ENCODE assay signal across 8 cellular contexts in genomic region chr9:121399883-121400607, GRCh38. TPM values are rescaled to one million over a fixed set of nuclear protein-coding genes. Genes with fewer than 3 reads are reported as not detected.
DNase-seq lines count a peak whose midpoint lies in the region; ATAC-seq and TF ChIP-seq lines count a peak whose summit lies in the region.

No MANE protein-coding gene starts in this region.

- H3K4me3 ChIP-seq in BE2C (ENCODE audit: low read depth, low read length): no peak overlapping the region
- no peak overlapping the region for H3K4me3 ChIP-seq in left ventricle myocardium inferior
- H3K4me3 ChIP-seq in gastrocnemius medialis: no peak overlapping the region

- no peak overlapping the region for H3K27ac ChIP-seq in left ventricle myocardium inferior (replicated peaks)
- H3K27ac ChIP-seq in gastrocnemius medialis: no peak overlapping the region

- intact Hi-C loops in left ventricle myocardium inferior (cut with micrococcal nuclease) (loop anchor here (2.0 kb wide), 1 partner anchor 187 kb away; no protein-coding TSS in a partner anchor), gastrocnemius medialis (cut with DNase I; ENCODE audit: low total_unique reads) (loop anchor here (1.0 kb wide), 2 partner anchors 80 to 187 kb away; no protein-coding TSS in a partner anchor)

- TF ChIP-seq POLR2A in gastrocnemius medialis (IDR thresholded peaks at IDR 0.05): no peak

- H3K36me3 Mint-ChIP-seq in activated T-helper 17 cell treated with anti-CD3 and anti-CD28 coated beads, Interleukin-2, amount 50 U/mL, for 72 hours (ENCODE audit: low read depth): no peaks in the 10 kb centered on the region

- DNase-seq in BE2C: no peak
- peak; percentile 1 for DNase-seq in GM19238 (ENCODE audit: insufficient read length, low spot score)
- peak; percentile 69 for DNase-seq in NCI-H2196 (lab: John Stamatoyannopoulos, UW; ENCODE audit: unreplicated experiment)
- DNase-seq in left ventricle myocardium inferior: no peak
- no peak for DNase-seq in gastrocnemius medialis

- no peak overlapping the region for H3K4me3 Mint-ChIP-seq in activated T-helper 17 cell treated with anti-CD3 and anti-CD28 coated beads, Interleukin-2, amount 50 U/mL, for 72 hours

- TF ChIP-seq CTCF in BE2C (IDR thresholded peaks at IDR 0.05; ENCODE audit: low read depth, low read length) (peak; percentile 56), left ventricle myocardium inferior (IDR thresholded peaks at IDR 0.05; ENCODE audit: borderline replicate concordance) (peak; percentile 76), gastrocnemius medialis (IDR thresholded peaks at IDR 0.05 in 4 of 5, conservative IDR thresholded peaks at IDR 0.05 in 1 of 5) (peak; percentile 69 to 91 (median 77))

- H3K4me1 ChIP-seq in BE2C: no peaks in the 10 kb centered on the region
- H3K4me1 ChIP-seq in left ventricle myocardium inferior: no peaks in the 10 kb centered on the region
- H3K4me1 ChIP-seq in gastrocnemius medialis: no peaks in the 10 kb centered on the region

- H3K27me3 ChIP-seq in BE2C: no peaks in the 10 kb centered on the region; the same call in 1 of the 2 replicates
- no peaks in the 10 kb centered on the region for H3K27me3 ChIP-seq in left ventricle myocardium inferior (ENCODE audit: low read depth)
- H3K27me3 ChIP-seq in gastrocnemius medialis: no peaks in the 10 kb centered on the region

- H3K27me3 Mint-ChIP-seq in activated T-helper 17 cell treated with anti-CD3 and anti-CD28 coated beads, Interleukin-2, amount 50 U/mL, for 72 hours: no peaks in the 10 kb centered on the region

- in situ Hi-C loops in gastrocnemius medialis (cut with MboI; ENCODE audit: low sequenced_read_pairs in 4 of 4): loop anchor here (5.0 kb wide), 5 partner anchors 73 to 188 kb away; no protein-coding TSS in a partner anchor

- no peaks in the 10 kb centered on the region for H3K4me1 Mint-ChIP-seq in activated T-helper 17 cell treated with anti-CD3 and anti-CD28 coated beads, Interleukin-2, amount 50 U/mL, for 72 hours

- ATAC-seq in activated T-helper 17 cell treated with anti-CD3 and anti-CD28 coated beads, Interleukin-2, amount 50 U/mL, for 72 hours (replicated peaks): peak; percentile 55
- ATAC-seq in gastrocnemius medialis (peak; percentile 80 to 87), HG02840 (IDR thresholded peaks at IDR 0.05; ENCODE audit: low FRiP score, unreplicated experiment) (no peak), GM18519 (IDR thresholded peaks at IDR 0.05; ENCODE audit: low FRiP score, unreplicated experiment) (no peak)

- H3K9me3 ChIP-seq in BE2C (no peaks in the 10 kb centered on the region), left ventricle myocardium inferior (replicated peaks) (peaks cover 4% of the 10 kb centered on the region), gastrocnemius medialis (peaks cover 0 to 4% (median 0%) of the 10 kb centered on the region in 3 donors)

- H3K36me3 ChIP-seq in BE2C (no peaks in the 10 kb centered on the region), left ventricle myocardium inferior (no peaks in the 10 kb centered on the region), gastrocnemius medialis (no peaks in the 10 kb centered on the region)

- no peak overlapping the region for H3K27ac Mint-ChIP-seq in activated T-helper 17 cell treated with anti-CD3 and anti-CD28 coated beads, Interleukin-2, amount 50 U/mL, for 72 hours

- H3K9me3 Mint-ChIP-seq in activated T-helper 17 cell treated with anti-CD3 and anti-CD28 coated beads, Interleukin-2, amount 50 U/mL, for 72 hours: no peaks in the 10 kb centered on the region

RNA-seq across cellular contexts. Expression of gene STOM, which starts 30.0 kb away (rescaled TPM):
- 41.8 TPM for polyA plus RNA-seq in BE2C (2012; ENCODE audit: insufficient read depth, insufficient read length, low read depth)
- 10 to 100 TPM; 50.8 to 69.4 TPM for total RNA-seq in activated T-helper 17 cell treated with anti-CD3 and anti-CD28 coated beads, Interleukin-2, amount 50 U/mL, for 72 hours
- total RNA-seq in left ventricle myocardium inferior: 165 TPM
- 10 to 100 TPM; 60.0 to 89.5 (median 76.3) TPM for total RNA-seq in gastrocnemius medialis

Comparison
In these comparisons a context has a peak if more than half of its experiments do, and no peak if none do; other contexts are left out.
1. DNase-seq: peak in GM19238 (single experiment) and NCI-H2196 (single experiment); none in BE2C (single experiment), left ventricle myocardium inferior (single experiment) and gastrocnemius medialis (0 of 2).
2. ATAC-seq: peak in activated T-helper 17 cell treated with anti-CD3 and anti-CD28 coated beads, Interleukin-2, amount 50 U/mL, for 72 hours (single experiment) and gastrocnemius medialis (2 of 2); none in HG02840 (single experiment) and GM18519 (single experiment).
3. Peak in every context shown above with its lines, with median percentiles within 50 percentile points of each other: CTCF ChIP-seq.